1 cellular context compared by ENCODE assay signal in genomic region chr15:65954289-65954741, GRCh38.
A peak's percentile ranks its signal among the peaks of the same experiment; 100 is the strongest.
TF ChIP-seq lines count a peak whose summit lies in the region.

No MANE protein-coding gene starts in this region.

TF ChIP-seq in HCT116, 20 proteins besides CTCF, POLR2A, EP300 and RAD21 (continued from another document):
- 0 out of 2 replicates have a peak, but pooled peaks have one; percentile 27 for TF ChIP-seq JUND (IDR thresholded peaks at IDR 0.05)
